ENCODE assay signal across 1 cellular context in genomic region chr7:18345641-18346234, GRCh38.
TF ChIP-seq lines count a peak whose summit lies in the region.

No MANE protein-coding gene starts in this region.

TF ChIP-seq in WTC11, 78 proteins besides CTCF, POLR2A, EP300 and RAD21 (continued from another document):
- TF ChIP-seq STAT6 (CRISPR knock-in tag; conservative IDR thresholded peaks at IDR 0.05; ENCODE audit: low read depth): no peak
- no peak for TF ChIP-seq TEAD1 (CRISPR knock-in tag; IDR thresholded peaks at IDR 0.05)
- TF ChIP-seq SOX15 (CRISPR knock-in tag; IDR thresholded peaks at IDR 0.05): no peak
- TF ChIP-seq TEAD4 (CRISPR knock-in tag; IDR thresholded peaks at IDR 0.05): no peak
- no peak for TF ChIP-seq E2F4 (CRISPR knock-in tag; IDR thresholded peaks at IDR 0.05; ENCODE audit: borderline replicate concordance, low read depth)
- no peak for TF ChIP-seq HMGA2 (CRISPR knock-in tag; IDR thresholded peaks at IDR 0.05)
- TF ChIP-seq ZMAT4 (CRISPR knock-in tag; IDR thresholded peaks at IDR 0.05): no peak
- no peak for TF ChIP-seq RELA (CRISPR knock-in tag; IDR thresholded peaks at IDR 0.05; ENCODE audit: borderline replicate concordance)
- no peak for TF ChIP-seq JAZF1 (CRISPR knock-in tag; IDR thresholded peaks at IDR 0.05)
- no peak for TF ChIP-seq GRHL2 (CRISPR knock-in tag; IDR thresholded peaks at IDR 0.05; ENCODE audit: insufficient replicate concordance, severe bottlenecking)
